ENCODE assay signal across 18 cellular contexts in the genomic region with DNA sequence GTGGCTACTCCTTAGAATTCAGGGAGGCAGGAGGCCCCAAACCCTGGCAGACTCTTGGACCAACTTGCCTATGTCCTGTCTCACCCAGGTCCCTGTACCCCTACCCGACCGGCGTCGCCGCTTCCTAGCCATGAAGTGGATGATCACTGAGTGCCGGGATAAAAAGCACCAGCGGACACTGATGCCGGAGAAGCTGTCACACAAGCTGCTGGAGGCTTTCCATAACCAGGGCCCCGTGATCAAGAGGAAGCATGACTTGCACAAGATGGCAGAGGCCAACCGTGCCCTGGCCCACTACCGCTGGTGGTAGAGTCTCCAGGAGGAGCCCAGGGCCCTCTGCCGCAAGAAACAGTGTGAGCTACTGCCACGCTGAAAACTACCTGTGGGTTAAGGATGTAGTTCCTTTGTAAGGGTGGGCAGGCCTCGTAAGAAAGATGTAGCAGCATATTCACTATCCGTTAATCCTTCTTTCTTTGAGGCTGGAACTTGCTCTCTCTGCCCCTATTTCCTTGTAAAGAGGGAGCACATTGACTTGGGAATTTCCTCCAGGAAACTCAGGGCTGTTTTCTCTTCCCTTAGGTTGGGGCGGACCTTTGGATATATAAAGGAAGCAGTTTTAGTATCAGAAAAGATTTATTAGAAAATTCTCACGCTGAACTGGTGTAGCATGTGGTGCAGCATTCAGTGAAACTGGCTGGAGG. TPM values are rescaled to one million over a fixed set of nuclear protein-coding genes. Genes with fewer than 3 reads are reported as not detected.
DNase-seq lines count a peak whose midpoint lies in the region; ATAC-seq, FAIRE-seq and TF ChIP-seq lines count a peak whose summit lies in the region.
"Had no signal": no experiment of that assay in that cellular context is flagged by ENCODE, and none has a peak within 500 bp of the region (broad histone marks: within the 10 kb centered on the region; RNA-seq: fewer than 3 reads in every experiment).

No MANE protein-coding gene starts in this region.

- no peak overlapping the region for H2AK5ac ChIP-seq in mesenchymal stem cell (ENCODE audit: low read length, severe bottlenecking)

- POLR2A ChIA-PET in HepG2 (lab: Yijun Ruan, JAX): interaction anchor here (2.8 kb wide), 1 partner anchor 140 kb away, joined by 13 read pairs; a partner anchor contains a TSS

- ATAC-seq in HepG2 (no peak), right lobe of liver (no peak), left ventricle myocardium superior (no peak)
- ATAC-seq: HCT116, Panc1 had no signal

- H3K9ac ChIP-seq in HepG2 (ENCODE audit: insufficient read depth, low read depth, low read length) (no peak overlapping the region), mesenchymal stem cell (ENCODE audit: low read length) (no peak overlapping the region)

- TF ChIP-seq EP300 in HepG2 (IDR thresholded peaks at IDR 0.05; ENCODE audit: low read depth in 2 of 2, low read length in 2 of 2): no peak
- no peak for TF ChIP-seq EP300 in HepG2 (CRISPR knock-in tag; IDR thresholded peaks at IDR 0.05; ENCODE audit: borderline replicate concordance)

- TF ChIP-seq CTCF in HepG2 (CRISPR knock-in tag; IDR thresholded peaks at IDR 0.05): no peak
- TF ChIP-seq CTCF in right lobe of liver (IDR thresholded peaks at IDR 0.05): no peak

- H3K79me1 ChIP-seq in mesenchymal stem cell (replicated peaks; ENCODE audit: low read length, poor library complexity, severe bottlenecking): peaks cover 18% of the 10 kb centered on the region

- 95% methylated on average over 17 of the region's 17 CpGs for WGBS in HepG2 (ENCODE audit: low lambda C conversion rate)
- 91% methylated on average over 7 of the region's 17 CpGs for WGBS in right lobe of liver (ENCODE audit: insufficient coverage, low coverage, low lambda C conversion rate, missing lambda C conversion rate)
- WGBS in mesenchymal stem cell: 97% methylated on average over 17 of the region's 17 CpGs

- no TSS peak for BruUV-seq in HepG2 (replicated peaks; lab: Mats Ljungman, UMichigan)

- H4K91ac ChIP-seq in mesenchymal stem cell (ENCODE audit: low read length): peak overlapping the region; percentile 22

- no peak overlapping the region for H2AFZ ChIP-seq in HepG2 (ENCODE audit: low read length)
- no peak overlapping the region for H2AFZ ChIP-seq in mesenchymal stem cell (ENCODE audit: low read depth, low read length)

- peaks cover 46% of the 10 kb centered on the region for H3K4me1 ChIP-seq in HepG2 (ENCODE audit: insufficient read depth, low read length)
- peaks cover 2 to 11% (median 5%) of the 10 kb centered on the region in 4 donors for H3K4me1 ChIP-seq in right lobe of liver
- H3K4me1 ChIP-seq in mesenchymal stem cell (ENCODE audit: control insufficient read depth, insufficient read depth, low read depth, low read length): peaks cover 10% of the 10 kb centered on the region
- H3K4me1 ChIP-seq in HAP-1: peaks cover 10% of the 10 kb centered on the region

- peaks cover 69% of the 10 kb centered on the region for H3K4me1 Mint-ChIP-seq in dendritic cell treated with granulocyte-macrophage colony-stimulating factor and Interleukin-4, amounts not matched to agents 40 ng/mL and 50 ng/mL, for 4 days (ENCODE audit: low read depth)

- in situ Hi-C loops in HepG2 (cut with HindIII; ENCODE audit: extremely low pct_ligation_motif_present, low pct_unique_long_range_greater_than_20kb): loop anchor here (5.0 kb wide), 1 partner anchor 147 kb away; no protein-coding TSS in a partner anchor
- in situ Hi-C loops in HAP-1 (cut with MboI; ENCODE audit: low sequenced_read_pairs): no loop called here

- no peak for FAIRE-seq in HepG2 (lab: Jason Lieb, UNC)
- FAIRE-seq: GM18507 had no signal

- H3K27ac ChIP-seq in HepG2 (ENCODE audit: extremely low read length, insufficient read depth, low read length) (no peak overlapping the region), right lobe of liver (no peak overlapping the region), mesenchymal stem cell (ENCODE audit: low read length, poor library complexity, severe bottlenecking) (no peak overlapping the region)

- no peak for TF ChIP-seq POLR2A in HepG2 (IDR thresholded peaks at IDR 0.05; ENCODE audit: insufficient read depth in 1 of 2, low read depth in 2 of 2, low read length in 2 of 2)
- no peak for TF ChIP-seq POLR2A in right lobe of liver (IDR thresholded peaks at IDR 0.05)

- H3K27me3 ChIP-seq in HepG2 (ENCODE audit: control insufficient read depth in 1 of 2, insufficient read depth in 2 of 2, low read length in 2 of 2) (no peaks in the 10 kb centered on the region; a peak in 1 of 5 replicates), right lobe of liver (no peaks in the 10 kb centered on the region), mesenchymal stem cell (ENCODE audit: control insufficient read depth in 1 of 2, insufficient read depth in 1 of 2, low read length in 2 of 2) (no peaks in the 10 kb centered on the region), HAP-1 (ENCODE audit: low read depth) (no peaks in the 10 kb centered on the region)

- intact Hi-C loops in HepG2 (cut with micrococcal nuclease; ENCODE audit: unreplicated experiment): no loop called here
- intact Hi-C loops in right lobe of liver (cut with DNase I): no loop called here
- intact Hi-C loops in dendritic cell treated with granulocyte-macrophage colony-stimulating factor and Interleukin-4, amounts not matched to agents 40 ng/mL and 50 ng/mL, for 4 days (cut with micrococcal nuclease): no loop called here
- intact Hi-C loops in left ventricle myocardium superior (cut with micrococcal nuclease): no loop called here

- H3K23ac ChIP-seq in mesenchymal stem cell (ENCODE audit: low read length in 2 of 2): no peak overlapping the region

- no peak overlapping the region for H2BK15ac ChIP-seq in mesenchymal stem cell (ENCODE audit: low read depth, poor library complexity, severe bottlenecking)

- H4K8ac ChIP-seq in mesenchymal stem cell (ENCODE audit: low read length): no peak overlapping the region

- H3K4ac ChIP-seq in mesenchymal stem cell (ENCODE audit: low read depth in 1 of 2, low read length in 2 of 2): no peak overlapping the region

- H3K4me3 ChIP-seq in HepG2 (replicated peaks in 1 of 3; ENCODE audit: insufficient read depth in 1 of 3, low read depth in 2 of 3, low read length in 3 of 3): no peak overlapping the region
- H3K4me3 ChIP-seq in right lobe of liver: no peak overlapping the region
- H3K4me3 ChIP-seq in mesenchymal stem cell (ENCODE audit: insufficient read depth in 1 of 2, low read depth in 1 of 2, low read length in 2 of 2): no peak overlapping the region
- no peak overlapping the region for H3K4me3 ChIP-seq in HAP-1

- H3K27ac Mint-ChIP-seq in dendritic cell treated with granulocyte-macrophage colony-stimulating factor and Interleukin-4, amounts not matched to agents 40 ng/mL and 50 ng/mL, for 4 days: peak overlapping the region; percentile 96
- H3K27ac Mint-ChIP-seq: CD4-positive, alpha-beta T cell had no signal

- no peak overlapping the region for H2BK120ac ChIP-seq in mesenchymal stem cell (ENCODE audit: low read depth, low read length)

- H3K79me2 ChIP-seq in HepG2 (ENCODE audit: insufficient read depth, low read length): peaks cover 25% of the 10 kb centered on the region

- H3K4me3 Mint-ChIP-seq in dendritic cell treated with granulocyte-macrophage colony-stimulating factor and Interleukin-4, amounts not matched to agents 40 ng/mL and 50 ng/mL, for 4 days: peak overlapping the region; percentile 46

- no peak for DNase-seq in HepG2 (ENCODE audit: low spot score)
- no peak for DNase-seq in right lobe of liver
- no peak for DNase-seq in mesenchymal stem cell
- no peak for DNase-seq in COR-L47 (lab: John Stamatoyannopoulos, UW)
- no peak for DNase-seq in HAP-1 (ENCODE audit: low spot score in 2 of 2)
- no peak for DNase-seq in left ventricle myocardium superior
- DNase-seq: CD4-positive, alpha-beta T cell; GOT3; NCI-H1436; NCI-H187; NCI-H2171; NCI-H345; NCI-H510A treated with DMSO at 0.1 percent for 48 hours had no signal

- H3K14ac ChIP-seq in mesenchymal stem cell (ENCODE audit: low read length in 2 of 2): no peak overlapping the region

- peaks cover 90% of the 10 kb centered on the region for H3K36me3 Mint-ChIP-seq in dendritic cell treated with granulocyte-macrophage colony-stimulating factor and Interleukin-4, amounts not matched to agents 40 ng/mL and 50 ng/mL, for 4 days (ENCODE audit: low read depth)

- H3K18ac ChIP-seq in mesenchymal stem cell (ENCODE audit: low read depth in 1 of 2, low read length in 2 of 2): no peak overlapping the region

- no peaks in the 10 kb centered on the region for H3K9me3 ChIP-seq in HepG2 (ENCODE audit: low read length)
- H3K9me3 ChIP-seq in right lobe of liver: no peaks in the 10 kb centered on the region
- H3K9me3 ChIP-seq in mesenchymal stem cell (ENCODE audit: control insufficient read depth, low read length): no peaks in the 10 kb centered on the region
- H3K9me3 ChIP-seq in HAP-1: no peaks in the 10 kb centered on the region

- CTCF ChIA-PET in HepG2 (lab: Yijun Ruan, JAX; ENCODE audit: low intra/inter-chr PET ratio, low total read pairs): no interaction called here

- H3K4me2 ChIP-seq in HepG2 (ENCODE audit: low read depth, low read length) (no peak overlapping the region), mesenchymal stem cell (ENCODE audit: low read length, poor library complexity, severe bottlenecking) (no peak overlapping the region)

- no peak for TF ChIP-seq RAD21 in HepG2 (CRISPR knock-in tag; IDR thresholded peaks at IDR 0.05)

- H3K27me3 Mint-ChIP-seq in dendritic cell treated with granulocyte-macrophage colony-stimulating factor and Interleukin-4, amounts not matched to agents 40 ng/mL and 50 ng/mL, for 4 days: no peaks in the 10 kb centered on the region
- H3K27me3 Mint-ChIP-seq: CD4-positive, alpha-beta T cell; IgD-negative memory B cell had no signal

- H4K20me1 ChIP-seq in HepG2 (ENCODE audit: insufficient read depth, low read length): no peaks in the 10 kb centered on the region

- no peaks in the 10 kb centered on the region for H3K9me3 Mint-ChIP-seq in dendritic cell treated with granulocyte-macrophage colony-stimulating factor and Interleukin-4, amounts not matched to agents 40 ng/mL and 50 ng/mL, for 4 days
- H3K9me3 Mint-ChIP-seq: CD4-positive, alpha-beta T cell; IgD-negative memory B cell had no signal

- H2BK12ac ChIP-seq in mesenchymal stem cell (ENCODE audit: low read length in 2 of 2): no peak overlapping the region

- no peak overlapping the region for H2BK5ac ChIP-seq in mesenchymal stem cell (ENCODE audit: low read depth, low read length, poor library complexity, severe bottlenecking)

- H3K36me3 ChIP-seq in HepG2 (replicated peaks in 1 of 2; ENCODE audit: control insufficient read depth in 1 of 2, insufficient read depth in 2 of 2, low read length in 2 of 2) (peaks cover 13 to 29% of the 10 kb centered on the region in 2 experiments), right lobe of liver (peaks cover 0 to 27% (median 9%) of the 10 kb centered on the region in 4 donors), mesenchymal stem cell (ENCODE audit: control insufficient read depth in 1 of 2, insufficient read depth in 2 of 2, low read depth in 1 of 2, low read length in 2 of 2) (peaks cover 40 to 46% of the 10 kb centered on the region in 2 experiments), HAP-1 (replicated peaks) (peaks cover 53% of the 10 kb centered on the region)

RNA-seq across cellular contexts. Expression of a gene that starts 4.1 kb away (rescaled TPM):
- 162 and 184 TPM in 2 replicates for total RNA-seq in HepG2 (2016; rRNA removed; fragmentation: Illumina TruSeq; extraction: Trizol)
- 134 and 137 TPM in 2 replicates for total RNA-seq in HepG2 (2016; cell fraction: cytosol; rRNA removed; fragmentation: Illumina TruSeq; extraction: Trizol; ENCODE audit: low read depth)
- total RNA-seq in HepG2 (2016; cell fraction: insoluble cytoplasmic fraction; rRNA removed; fragmentation: Illumina TruSeq; extraction: Trizol): 167 and 201 TPM in 2 replicates
- 80.5 and 88.4 TPM in 2 replicates for total RNA-seq in HepG2 (2016; cell fraction: membrane; rRNA removed; fragmentation: Illumina TruSeq; extraction: Trizol)
- 68.8 and 73.8 TPM in 2 replicates for total RNA-seq in HepG2 (2016; cell fraction: nucleus; rRNA removed; fragmentation: Illumina TruSeq; extraction: Trizol)
- 94.2 and 97.0 TPM in 2 replicates for polyA plus RNA-seq in HepG2 (2011; rRNA removed)
- polyA plus RNA-seq in HepG2 (2011; cell fraction: cytosol; rRNA removed): 87.2 and 95.5 TPM in 2 replicates
- 63.3 and 73.0 TPM in 2 replicates for polyA plus RNA-seq in HepG2 (2011; cell fraction: nucleus; rRNA removed)
- 72.9 and 76.0 TPM in 2 replicates for polyA plus RNA-seq in HepG2 (2012)
- polyA plus RNA-seq in HepG2 (2016; cell fraction: cytosol; fragmentation: Illumina TruSeq; extraction: Trizol; ENCODE audit: low read depth): 45.6 and 49.3 TPM in 2 replicates
- 166 and 186 TPM in 2 replicates for polyA plus RNA-seq in HepG2 (2016; cell fraction: insoluble cytoplasmic fraction; fragmentation: Illumina TruSeq; extraction: Trizol; ENCODE audit: low read depth)
- polyA plus RNA-seq in HepG2 (2016; cell fraction: membrane; fragmentation: Illumina TruSeq; extraction: Trizol; ENCODE audit: low read depth): 55.3 and 55.7 TPM in 2 replicates
- 89.9 and 111 TPM in 2 replicates for polyA plus RNA-seq in HepG2 (2016; cell fraction: nucleus; fragmentation: Illumina TruSeq; extraction: Trizol; ENCODE audit: insufficient read depth, low read depth)
- 59.7 and 76.4 TPM in 2 replicates for polyA minus RNA-seq in HepG2 (2011; rRNA and poly(A)+ RNA removed; ENCODE audit: low replicate concordance)
- 39.8 and 44.1 TPM in 2 replicates for polyA minus RNA-seq in HepG2 (2011; cell fraction: cytosol; rRNA and poly(A)+ RNA removed)
- polyA minus RNA-seq in HepG2 (2011; cell fraction: nucleus; rRNA and poly(A)+ RNA removed): 72.5 and 79.3 TPM in 2 replicates
- total RNA-seq in right lobe of liver: 10 to 100 TPM; 29.6 to 37.2 (median 33.7) TPM
- 36.2 TPM for polyA plus RNA-seq in mesenchymal stem cell (2013, experiment 1 of 2)
- polyA plus RNA-seq in mesenchymal stem cell (2013, experiment 2 of 2): 36.1 TPM
- total RNA-seq in left ventricle myocardium superior: 132 TPM

RNA-seq across cellular contexts. Expression of a gene that starts 4.4 kb away (rescaled TPM):
- 20.9 and 28.4 TPM in 2 replicates for total RNA-seq in HepG2 (2016; rRNA removed; fragmentation: Illumina TruSeq; extraction: Trizol)
- total RNA-seq in HepG2 (2016; cell fraction: cytosol; rRNA removed; fragmentation: Illumina TruSeq; extraction: Trizol; ENCODE audit: low read depth): 27.6 and 36.0 TPM in 2 replicates
- 19.3 and 27.1 TPM in 2 replicates for total RNA-seq in HepG2 (2016; cell fraction: insoluble cytoplasmic fraction; rRNA removed; fragmentation: Illumina TruSeq; extraction: Trizol)
- 16.9 and 18.9 TPM in 2 replicates for total RNA-seq in HepG2 (2016; cell fraction: membrane; rRNA removed; fragmentation: Illumina TruSeq; extraction: Trizol)
- total RNA-seq in HepG2 (2016; cell fraction: nucleus; rRNA removed; fragmentation: Illumina TruSeq; extraction: Trizol): 36.9 and 38.2 TPM in 2 replicates
- 43.7 and 50.1 TPM in 2 replicates for polyA plus RNA-seq in HepG2 (2011; rRNA removed)
- polyA plus RNA-seq in HepG2 (2011; cell fraction: cytosol; rRNA removed): 13.5 and 14.0 TPM in 2 replicates
- 250 and 284 TPM in 2 replicates for polyA plus RNA-seq in HepG2 (2011; cell fraction: nucleus; rRNA removed)
- 35.6 and 46.6 TPM in 2 replicates for polyA plus RNA-seq in HepG2 (2012)
- 2.6 and 2.9 TPM in 2 replicates for polyA plus RNA-seq in HepG2 (2016; cell fraction: cytosol; fragmentation: Illumina TruSeq; extraction: Trizol; ENCODE audit: low read depth)
- polyA plus RNA-seq in HepG2 (2016; cell fraction: insoluble cytoplasmic fraction; fragmentation: Illumina TruSeq; extraction: Trizol; ENCODE audit: low read depth): 14.5 and 18.7 TPM in 2 replicates
- 7.5 and 8.4 TPM in 2 replicates for polyA plus RNA-seq in HepG2 (2016; cell fraction: membrane; fragmentation: Illumina TruSeq; extraction: Trizol; ENCODE audit: low read depth)
- 131 and 138 TPM in 2 replicates for polyA plus RNA-seq in HepG2 (2016; cell fraction: nucleus; fragmentation: Illumina TruSeq; extraction: Trizol; ENCODE audit: insufficient read depth, low read depth)
- 45.8 and 47.5 TPM in 2 replicates for polyA minus RNA-seq in HepG2 (2011; rRNA and poly(A)+ RNA removed; ENCODE audit: low replicate concordance)
- 11.4 and 16.5 TPM in 2 replicates for polyA minus RNA-seq in HepG2 (2011; cell fraction: cytosol; rRNA and poly(A)+ RNA removed)
- polyA minus RNA-seq in HepG2 (2011; cell fraction: nucleus; rRNA and poly(A)+ RNA removed): 60.0 and 81.4 TPM in 2 replicates
- 10 to 100 TPM; 12.4 to 18.9 (median 15.8) TPM for total RNA-seq in right lobe of liver
- 17.0 TPM for polyA plus RNA-seq in mesenchymal stem cell (2013, experiment 1 of 2)
- 15.9 TPM for polyA plus RNA-seq in mesenchymal stem cell (2013, experiment 2 of 2)
- 26.2 TPM for total RNA-seq in left ventricle myocardium superior

RNA-seq across cellular contexts. Expression of a gene that starts 5.3 kb away (rescaled TPM):
- 12.4 and 14.0 TPM in 2 replicates for total RNA-seq in HepG2 (2016; rRNA removed; fragmentation: Illumina TruSeq; extraction: Trizol)
- 14.9 and 19.4 TPM in 2 replicates for total RNA-seq in HepG2 (2016; cell fraction: cytosol; rRNA removed; fragmentation: Illumina TruSeq; extraction: Trizol; ENCODE audit: low read depth)
- total RNA-seq in HepG2 (2016; cell fraction: insoluble cytoplasmic fraction; rRNA removed; fragmentation: Illumina TruSeq; extraction: Trizol): 12.4 and 12.8 TPM in 2 replicates
- total RNA-seq in HepG2 (2016; cell fraction: membrane; rRNA removed; fragmentation: Illumina TruSeq; extraction: Trizol): 20.2 and 27.4 TPM in 2 replicates
- total RNA-seq in HepG2 (2016; cell fraction: nucleus; rRNA removed; fragmentation: Illumina TruSeq; extraction: Trizol): 7.5 and 8.5 TPM in 2 replicates
- 28.0 and 28.5 TPM in 2 replicates for polyA plus RNA-seq in HepG2 (2011; rRNA removed)
- 30.7 and 36.9 TPM in 2 replicates for polyA plus RNA-seq in HepG2 (2011; cell fraction: cytosol; rRNA removed)
- 22.5 and 28.6 TPM in 2 replicates for polyA plus RNA-seq in HepG2 (2011; cell fraction: nucleus; rRNA removed)
- polyA plus RNA-seq in HepG2 (2012): 16.1 and 23.1 TPM in 2 replicates
- 24.3 and 26.9 TPM in 2 replicates for polyA plus RNA-seq in HepG2 (2016; cell fraction: cytosol; fragmentation: Illumina TruSeq; extraction: Trizol; ENCODE audit: low read depth)
- polyA plus RNA-seq in HepG2 (2016; cell fraction: insoluble cytoplasmic fraction; fragmentation: Illumina TruSeq; extraction: Trizol; ENCODE audit: low read depth): 14.3 and 16.3 TPM in 2 replicates
- polyA plus RNA-seq in HepG2 (2016; cell fraction: membrane; fragmentation: Illumina TruSeq; extraction: Trizol; ENCODE audit: low read depth): 22.6 and 27.4 TPM in 2 replicates
- polyA plus RNA-seq in HepG2 (2016; cell fraction: nucleus; fragmentation: Illumina TruSeq; extraction: Trizol; ENCODE audit: insufficient read depth, low read depth): 16.3 and 18.0 TPM in 2 replicates
- polyA minus RNA-seq in HepG2 (2011; rRNA and poly(A)+ RNA removed; ENCODE audit: low replicate concordance): 36.9 and 56.1 TPM in 2 replicates
- 8.3 and 10.2 TPM in 2 replicates for polyA minus RNA-seq in HepG2 (2011; cell fraction: cytosol; rRNA and poly(A)+ RNA removed)
- 6.3 and 6.7 TPM in 2 replicates for polyA minus RNA-seq in HepG2 (2011; cell fraction: nucleus; rRNA and poly(A)+ RNA removed)
- 10 to 100 TPM in 2 of 6 experiments, 1 to 10 TPM in 4; 7.3 to 21.9 (median 8.2) TPM for total RNA-seq in right lobe of liver
- polyA plus RNA-seq in mesenchymal stem cell (2013, experiment 1 of 2): 7.0 TPM
- 7.0 TPM for polyA plus RNA-seq in mesenchymal stem cell (2013, experiment 2 of 2)
- total RNA-seq in left ventricle myocardium superior: 15.4 TPM

RNA-seq across cellular contexts. Expression of a gene that starts 23.5 kb away (rescaled TPM):
- total RNA-seq in HepG2 (2016; rRNA removed; fragmentation: Illumina TruSeq; extraction: Trizol) (41.4 and 42.2 TPM in 2 replicates), right lobe of liver (10 to 100 TPM in 2 of 6 experiments, 1 to 10 TPM in 4; 3.8 to 13.4 (median 7.3) TPM), left ventricle myocardium superior (23.0 TPM)
- 27.2 and 31.3 TPM in 2 replicates for total RNA-seq in HepG2 (2016; cell fraction: cytosol; rRNA removed; fragmentation: Illumina TruSeq; extraction: Trizol; ENCODE audit: low read depth)
- 37.5 and 41.8 TPM in 2 replicates for total RNA-seq in HepG2 (2016; cell fraction: insoluble cytoplasmic fraction; rRNA removed; fragmentation: Illumina TruSeq; extraction: Trizol)
- 45.2 and 53.1 TPM in 2 replicates for total RNA-seq in HepG2 (2016; cell fraction: membrane; rRNA removed; fragmentation: Illumina TruSeq; extraction: Trizol)
- 24.9 and 25.1 TPM in 2 replicates for total RNA-seq in HepG2 (2016; cell fraction: nucleus; rRNA removed; fragmentation: Illumina TruSeq; extraction: Trizol)
- polyA plus RNA-seq in HepG2 (2011; rRNA removed): 24.4 and 27.7 TPM in 2 replicates
- 26.0 and 29.6 TPM in 2 replicates for polyA plus RNA-seq in HepG2 (2011; cell fraction: cytosol; rRNA removed)
- polyA plus RNA-seq in HepG2 (2011; cell fraction: nucleus; rRNA removed): 33.6 and 35.5 TPM in 2 replicates
- 16.6 and 24.7 TPM in 2 replicates for polyA plus RNA-seq in HepG2 (2012)
- 24.2 and 31.6 TPM in 2 replicates for polyA plus RNA-seq in HepG2 (2016; cell fraction: cytosol; fragmentation: Illumina TruSeq; extraction: Trizol; ENCODE audit: low read depth)
- polyA plus RNA-seq in HepG2 (2016; cell fraction: insoluble cytoplasmic fraction; fragmentation: Illumina TruSeq; extraction: Trizol; ENCODE audit: low read depth): 47.0 and 51.5 TPM in 2 replicates
- 34.4 and 46.3 TPM in 2 replicates for polyA plus RNA-seq in HepG2 (2016; cell fraction: membrane; fragmentation: Illumina TruSeq; extraction: Trizol; ENCODE audit: low read depth)
- polyA plus RNA-seq in HepG2 (2016; cell fraction: nucleus; fragmentation: Illumina TruSeq; extraction: Trizol; ENCODE audit: insufficient read depth, low read depth): 42.3 and 47.3 TPM in 2 replicates
- polyA minus RNA-seq in HepG2 (2011; rRNA and poly(A)+ RNA removed; ENCODE audit: low replicate concordance): 17.3 and 57.6 TPM in 2 replicates
- polyA minus RNA-seq in HepG2 (2011; cell fraction: cytosol; rRNA and poly(A)+ RNA removed): 9.2 and 11.1 TPM in 2 replicates
- polyA minus RNA-seq in HepG2 (2011; cell fraction: nucleus; rRNA and poly(A)+ RNA removed): 14.4 and 14.5 TPM in 2 replicates
- polyA plus RNA-seq in mesenchymal stem cell (2013, experiment 1 of 2): 5.0 TPM
- polyA plus RNA-seq in mesenchymal stem cell (2013, experiment 2 of 2): 4.5 TPM
